In genomic region chr1:2377751-2378440, GRCh38 we compare ENCODE assay signal across 18 cellular contexts. TPM values are rescaled to one million over a fixed set of nuclear protein-coding genes. Genes with fewer than 3 reads are reported as not detected.
A peak's percentile ranks its signal among the peaks of the same experiment; 100 is the strongest.
DNase-seq lines count a peak whose midpoint lies in the region; ATAC-seq and TF ChIP-seq lines count a peak whose summit lies in the region.
"Had no signal": no experiment of that assay in that cellular context is flagged by ENCODE, and none has a peak within 500 bp of the region (broad histone marks: within the 10 kb centered on the region; RNA-seq: fewer than 3 reads in every experiment).

No MANE protein-coding gene starts in this region.

- no peak for ATAC-seq in heart left ventricle
- ATAC-seq in right cardiac atrium = no peak
- no peak for ATAC-seq in aorta (ENCODE audit: low FRiP score)
- ATAC-seq in WTC11 = no peak

- H3K23ac ChIP-seq in neuronal stem cell (ENCODE audit: low read depth, low read length, poor library complexity) = peak overlapping the region; percentile 89

- no peaks in the 10 kb centered on the region for H3K27me3 Mint-ChIP-seq in WTC11 (ENCODE audit: low read depth)
- H3K27me3 Mint-ChIP-seq: CD4-positive, alpha-beta T cell had no signal

- peak overlapping the region; percentile 56 for H2AK5ac ChIP-seq in neuronal stem cell (ENCODE audit: low read depth, low read length)

- no peak overlapping the region for H2BK12ac ChIP-seq in neuronal stem cell (ENCODE audit: low read length)

- no peak overlapping the region for H3K27ac Mint-ChIP-seq in WTC11
- H3K27ac Mint-ChIP-seq: CD4-positive, alpha-beta T cell had no signal

- H4K8ac ChIP-seq in neuronal stem cell (ENCODE audit: low read depth, low read length) = no peak overlapping the region

- H3K79me1 ChIP-seq in neuronal stem cell (ENCODE audit: low read depth, low read length) = peaks cover 3% of the 10 kb centered on the region

- H2BK120ac ChIP-seq in neuronal stem cell (ENCODE audit: low read depth, low read length) = no peak overlapping the region

- H3K4ac ChIP-seq in neuronal stem cell (ENCODE audit: low read length) = no peak overlapping the region

- H3K4me3 ChIP-seq in heart left ventricle = no peak overlapping the region
- H3K4me3 ChIP-seq in right cardiac atrium (ENCODE audit: low read length) = no peak overlapping the region
- no peak overlapping the region for H3K4me3 ChIP-seq in neuronal stem cell (ENCODE audit: low read length in 2 of 2)
- H3K4me3 ChIP-seq in aorta (ENCODE audit: low read length in 2 of 2) = no peak overlapping the region
- H3K4me3 ChIP-seq: HAP-1 had no signal

- H2BK15ac ChIP-seq in neuronal stem cell (ENCODE audit: low read length) = no peak overlapping the region

- DNase-seq in heart left ventricle = peak in 3 of 5 donors; percentile 13 to 54 (median 15)
- DNase-seq in cardiac septum (ENCODE audit: low spot score) = no peak
- peak; percentile 11 to 30 (median 15) for DNase-seq in right cardiac atrium
- no peak for DNase-seq in neuronal stem cell (ENCODE audit: low spot score)
- DNase-seq in aorta = peak; percentile 30 to 64
- no peak for DNase-seq in activated naive CD4-positive, alpha-beta T cell treated with Interleukin-2 at 50 U/mL for 16 hours
- DNase-seq in WTC11 (ENCODE audit: low spot score) = no peak
- DNase-seq in MV-4-11 (lab: John Stamatoyannopoulos, UW) = no peak
- DNase-seq: BE2C; Caco-2; CD4-positive, alpha-beta T cell; DMS153; GF-D8; NCI-H1105 treated with DMSO at 0.1 percent for 48 hours; NCI-H1694; NCI-H2081 treated with DMSO at 0.1 percent for 48 hours; SIG-M5 had no signal

- H3K18ac ChIP-seq in neuronal stem cell (ENCODE audit: low read length) = no peak overlapping the region

- TF ChIP-seq CTCF in heart left ventricle (IDR thresholded peaks at IDR 0.05) = no peak
- TF ChIP-seq CTCF in WTC11 (IDR thresholded peaks at IDR 0.05) = no peak

- POLR2A ChIA-PET in WTC11 (lab: Charles Lee) = interaction anchor here (0.9 kb wide), 1 partner anchor 183 kb away, joined by 3 read pairs; the partner anchor contains the start of gene FAAP20

- H3K4me1 ChIP-seq in heart left ventricle = peaks cover 0 to 15% (median 8%) of the 10 kb centered on the region in 12 donors
- no peaks in the 10 kb centered on the region for H3K4me1 ChIP-seq in right cardiac atrium (ENCODE audit: control insufficient read depth, insufficient read depth, low read length)
- peaks cover 3 to 8% of the 10 kb centered on the region in 2 donors for H3K4me1 ChIP-seq in neuronal stem cell (ENCODE audit: control insufficient read depth in 2 of 2, insufficient read depth in 1 of 2, low read depth in 1 of 2, low read length in 2 of 2)
- H3K4me1 ChIP-seq in aorta (ENCODE audit: control insufficient read depth in 1 of 2, insufficient read depth in 2 of 2, low read length in 2 of 2) = no peaks in the 10 kb centered on the region
- H3K4me1 ChIP-seq: Caco-2, HAP-1 had no signal

- no peaks in the 10 kb centered on the region for H3K36me3 Mint-ChIP-seq in WTC11

- H2BK5ac ChIP-seq in neuronal stem cell (ENCODE audit: low read length) = peak overlapping the region; percentile 75

- no peak overlapping the region for H3K4me3 Mint-ChIP-seq in WTC11
- H3K4me3 Mint-ChIP-seq: CD4-positive, alpha-beta T cell had no signal

- intact Hi-C loops in heart left ventricle (cut with DNase I) (loop anchor here in 2 of 10 donors (5.0 kb wide), 2 partner anchors 46 to 56 kb away; no protein-coding TSS in a partner anchor), cardiac septum (cut with DNase I) (no loop called here), right cardiac atrium (cut with DNase I) (no loop called here), aorta (cut with DNase I) (no loop called here)

- CTCF ChIA-PET in WTC11 (lab: Charles Lee) = interaction anchor here (1.6 to 1.7 kb wide), 2 partner anchors 178 to 183 kb away, joined by 5 to 6 read pairs; partner anchors contain the start of gene FAAP20

- H3K14ac ChIP-seq in neuronal stem cell (ENCODE audit: low read length) = no peak overlapping the region

- H3K9me3 ChIP-seq in heart left ventricle = no peaks in the 10 kb centered on the region
- no peaks in the 10 kb centered on the region for H3K9me3 ChIP-seq in right cardiac atrium (ENCODE audit: control insufficient read depth, low read length)
- H3K9me3 ChIP-seq in neuronal stem cell (replicated peaks in 1 of 2; ENCODE audit: control insufficient read depth in 2 of 2, insufficient read depth in 1 of 2, low read depth in 1 of 2, low read length in 2 of 2) = no peaks in the 10 kb centered on the region
- H3K9me3 ChIP-seq in aorta (ENCODE audit: control insufficient read depth, low read length) = no peaks in the 10 kb centered on the region
- H3K9me3 ChIP-seq: BE2C, Caco-2, HAP-1 had no signal

- no peak overlapping the region for H4K91ac ChIP-seq in neuronal stem cell (ENCODE audit: low read depth, low read length, poor library complexity)

- H3K9ac ChIP-seq in neuronal stem cell (ENCODE audit: low read depth, low read length, poor library complexity) = no peak overlapping the region

- H3K4me1 Mint-ChIP-seq in WTC11 = no peaks in the 10 kb centered on the region

- no peak overlapping the region for H3K4me2 ChIP-seq in neuronal stem cell (ENCODE audit: insufficient read depth, low read length, poor library complexity, severe bottlenecking)

- H3K36me3 ChIP-seq in heart left ventricle (no peaks in the 10 kb centered on the region), neuronal stem cell (replicated peaks in 1 of 2; ENCODE audit: control insufficient read depth in 2 of 2, insufficient read depth in 2 of 2, low read length in 2 of 2) (no peaks in the 10 kb centered on the region), aorta (ENCODE audit: control insufficient read depth in 1 of 2, insufficient read depth in 2 of 2, low read length in 1 of 2) (no peaks in the 10 kb centered on the region)
- H3K36me3 ChIP-seq: BE2C, HAP-1 had no signal

- TF ChIP-seq POLR2A in heart left ventricle (IDR thresholded peaks at IDR 0.05) = no peak

- H3K9me3 Mint-ChIP-seq in WTC11 = no peaks in the 10 kb centered on the region
- H3K9me3 Mint-ChIP-seq: CD4-positive, alpha-beta T cell had no signal

- H3K27me3 ChIP-seq in heart left ventricle (no peaks in the 10 kb centered on the region), right cardiac atrium (ENCODE audit: control insufficient read depth, insufficient read depth) (no peaks in the 10 kb centered on the region), neuronal stem cell (ENCODE audit: control insufficient read depth in 3 of 3, insufficient read depth in 3 of 3, low read depth in 1 of 3, low read length in 3 of 3) (no peaks in the 10 kb centered on the region), aorta (ENCODE audit: control insufficient read depth in 1 of 2, insufficient read depth in 2 of 2, low read length in 1 of 2) (no peaks in the 10 kb centered on the region)
- H3K27me3 ChIP-seq: BE2C had no signal

- no peak overlapping the region for H3K27ac ChIP-seq in heart left ventricle
- H3K27ac ChIP-seq in right cardiac atrium (ENCODE audit: low read length) = no peak overlapping the region
- H3K27ac ChIP-seq in neuronal stem cell (replicated peaks; ENCODE audit: low read length) = no peak overlapping the region
- H3K27ac ChIP-seq in aorta (ENCODE audit: low read depth in 1 of 2, low read length in 2 of 2) = no peak overlapping the region

- WGBS in heart left ventricle, 4 donors = 86 to 93% (median 88%) methylated on average over 7 to 16 of the region's 16 CpGs
- 86% methylated on average over 16 of the region's 16 CpGs for WGBS in right cardiac atrium
- WGBS in neuronal stem cell (ENCODE audit: extremely low coverage in 2 of 2, insufficient read length in 2 of 2, insufficient replicate concordance in 1 of 2), 2 donors = no CpG with 5 or more reads among the region's 16 CpGs
- WGBS in aorta, 2 donors = 90 to 91% methylated on average over 16 of the region's 16 CpGs

- H2AFZ ChIP-seq in neuronal stem cell (ENCODE audit: low read length) = no peak overlapping the region

TF ChIP-seq in WTC11, 78 proteins besides CTCF, POLR2A, EP300 and RAD21 (continues in another document):
- TF ChIP-seq, protein P1, sequence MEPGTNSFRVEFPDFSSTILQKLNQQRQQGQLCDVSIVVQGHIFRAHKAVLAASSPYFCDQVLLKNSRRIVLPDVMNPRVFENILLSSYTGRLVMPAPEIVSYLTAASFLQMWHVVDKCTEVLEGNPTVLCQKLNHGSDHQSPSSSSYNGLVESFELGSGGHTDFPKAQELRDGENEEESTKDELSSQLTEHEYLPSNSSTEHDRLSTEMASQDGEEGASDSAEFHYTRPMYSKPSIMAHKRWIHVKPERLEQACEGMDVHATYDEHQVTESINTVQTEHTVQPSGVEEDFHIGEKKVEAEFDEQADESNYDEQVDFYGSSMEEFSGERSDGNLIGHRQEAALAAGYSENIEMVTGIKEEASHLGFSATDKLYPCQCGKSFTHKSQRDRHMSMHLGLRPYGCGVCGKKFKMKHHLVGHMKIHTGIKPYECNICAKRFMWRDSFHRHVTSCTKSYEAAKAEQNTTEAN (CRISPR knock-in tag; IDR thresholded peaks at IDR 0.05) = no peak
- TF ChIP-seq ZNF232 (CRISPR knock-in tag; IDR thresholded peaks at IDR 0.05) (no peak), MXD4 (CRISPR knock-in tag; IDR thresholded peaks at IDR 0.05; ENCODE audit: borderline replicate concordance) (no peak), FOXJ3 (CRISPR knock-in tag; IDR thresholded peaks at IDR 0.05; ENCODE audit: borderline replicate concordance) (no peak)

RNA-seq across cellular contexts. Expression of gene MORN1, which starts 13.5 kb away (rescaled TPM):
- total RNA-seq in heart left ventricle (1 to 10 TPM; 2.4 to 8.2 (median 3.8) TPM), cardiac septum (3.6 TPM), right cardiac atrium (1 to 10 TPM; 3.2 to 5.1 (median 4.2) TPM), aorta (10 to 100 TPM in 1 of 2 donors, 1 to 10 TPM in 1; 4.7 to 12.0 TPM), WTC11 (2021) (14.5 to 19.7 TPM (median 18.5 TPM) in 3 replicates)
- polyA plus RNA-seq in heart left ventricle (1 to 10 TPM; 2.2 to 4.0 TPM), right cardiac atrium (4.1 TPM), aorta (1 to 10 TPM in 1 of 2 donors, under 1 TPM in 1; 0.50 to 9.0 TPM)
- polyA plus RNA-seq in neuronal stem cell (2013, experiment 1 of 2) = 7.1 TPM
- 7.9 TPM for polyA plus RNA-seq in neuronal stem cell (2013, experiment 2 of 2)

RNA-seq across cellular contexts. Expression of gene RER1, which starts 13.7 kb away (rescaled TPM):
- total RNA-seq in heart left ventricle = 100 to 1,000 TPM in 3 of 9 donors, 10 to 100 TPM in 6; 47.1 to 124 (median 78.3) TPM
- 10 to 100 TPM; 43.3 to 92.4 TPM for polyA plus RNA-seq in heart left ventricle
- total RNA-seq in cardiac septum = 81.9 TPM
- total RNA-seq in right cardiac atrium = 10 to 100 TPM; 83.6 to 93.9 (median 89.6) TPM
- 50.3 TPM for polyA plus RNA-seq in right cardiac atrium
- 63.2 TPM for polyA plus RNA-seq in neuronal stem cell (2013, experiment 1 of 2)
- 64.3 TPM for polyA plus RNA-seq in neuronal stem cell (2013, experiment 2 of 2)
- 10 to 100 TPM; 91.0 to 99.8 TPM for total RNA-seq in aorta
- polyA plus RNA-seq in aorta = 10 to 100 TPM; 41.1 to 75.8 TPM
- total RNA-seq in WTC11 (2021) = 72.1 to 80.4 TPM (median 79.8 TPM) in 3 replicates

RNA-seq across cellular contexts. Expression of gene PEX10, which starts 34.5 kb away (rescaled TPM):
- total RNA-seq in heart left ventricle (10 to 100 TPM; 17.2 to 26.5 (median 18.9) TPM), cardiac septum (18.1 TPM), right cardiac atrium (10 to 100 TPM; 11.4 to 15.5 (median 13.6) TPM), aorta (10 to 100 TPM in 1 of 2 donors, 1 to 10 TPM in 1; 9.8 to 13.1 TPM), WTC11 (2021) (28.6 to 31.7 TPM (median 29.3 TPM) in 3 replicates)
- polyA plus RNA-seq in heart left ventricle (10 to 100 TPM; 14.7 to 18.6 TPM), right cardiac atrium (16.0 TPM), aorta (10 to 100 TPM in 1 of 2 donors, 1 to 10 TPM in 1; 4.0 to 15.3 TPM)
- polyA plus RNA-seq in neuronal stem cell (2013, experiment 1 of 2) = 12.4 TPM
- polyA plus RNA-seq in neuronal stem cell (2013, experiment 2 of 2) = 12.5 TPM

Comparison
In these comparisons a context has a peak if more than half of its experiments do, and no peak if none do; other contexts are left out.
1. DNase-seq: peak in heart left ventricle (3 of 5), right cardiac atrium (3 of 3) and aorta (2 of 2); none in cardiac septum (single experiment), neuronal stem cell (single experiment), activated naive CD4-positive, alpha-beta T cell treated with Interleukin-2 at 50 U/mL for 16 hours (single experiment), WTC11 (single experiment) and MV-4-11 (single experiment).